In genomic region chr2:28810384-28811285, GRCh38 we compare ENCODE assay signal across 8 cellular contexts. TPM values are rescaled to one million over a fixed set of nuclear protein-coding genes. Genes with fewer than 3 reads are reported as not detected.
DNase-seq lines count a peak whose midpoint lies in the region; ATAC-seq and TF ChIP-seq lines count a peak whose summit lies in the region.

TSS of gene SPDYA (plus strand) at chr2:28810834. CDS start at chr2:28816015, 5,181 bp downstream.

- intact Hi-C loops in posterior vena cava (cut with DNase I) = no loop called here

- H3K9me3 ChIP-seq in cardiac muscle cell (ENCODE audit: low read depth) = no peaks in the 10 kb centered on the region

- H3K4me1 Mint-ChIP-seq in activated naive CD8-positive, alpha-beta T cell treated with anti-CD3 and anti-CD28 coated beads, Interleukin-2, amount 10 ng/mL, durations not matched to agents 7 days and 5 days = peaks cover 8% of the 10 kb centered on the region
- H3K4me1 Mint-ChIP-seq in type B pancreatic cell (ENCODE audit: unreplicated experiment) = no peaks in the 10 kb centered on the region

- peaks cover 3% of the 10 kb centered on the region for H3K36me3 ChIP-seq in cardiac muscle cell

- DNase-seq in AG20443 (ENCODE audit: low spot score) (peak; percentile 95), GM19240 (ENCODE audit: insufficient read length, low spot score) (peak; percentile 26), SKM-1 treated with dmso at 0.1 percent for 144 hours (lab: John Stamatoyannopoulos, UW; ENCODE audit: unreplicated experiment) (peak; percentile 82), cardiac muscle cell (ENCODE audit: low read depth in 1 of 2, low spot score in 1 of 2) (peak; percentile 69 to 81), posterior vena cava (ENCODE audit: low spot score) (peak; percentile 90), type B pancreatic cell (ENCODE audit: extremely low spot score, unreplicated experiment) (peak; percentile 86)
- DNase-seq in activated naive CD8-positive, alpha-beta T cell treated with anti-CD3 and anti-CD28 coated beads, Interleukin-2, amount 10 ng/mL, durations not matched to agents 7 days and 5 days = peak; percentile 91

- peak within 1 kb of the TSS; percentile 85 for H3K4me3 Mint-ChIP-seq in activated naive CD8-positive, alpha-beta T cell treated with anti-CD3 and anti-CD28 coated beads, Interleukin-2, amount 10 ng/mL, durations not matched to agents 7 days and 5 days
- peak within 1 kb of the TSS; percentile 80 for H3K4me3 Mint-ChIP-seq in type B pancreatic cell

- POLR2A ChIA-PET in activated naive CD8-positive, alpha-beta T cell treated with anti-CD3 and anti-CD28 coated beads, Interleukin-2, amount 10 ng/mL, durations not matched to agents 7 days and 5 days (lab: Charles Lee) = interaction anchor here (1.0 kb wide), 2 partner anchors 10 to 60 kb away, joined by 3 read pairs; partner anchors contain the start of gene TRMT61B

- peaks cover 10% of the 10 kb centered on the region for H3K36me3 Mint-ChIP-seq in activated naive CD8-positive, alpha-beta T cell treated with anti-CD3 and anti-CD28 coated beads, Interleukin-2, amount 10 ng/mL, durations not matched to agents 7 days and 5 days
- peaks cover 16% of the 10 kb centered on the region for H3K36me3 Mint-ChIP-seq in type B pancreatic cell

- no peaks in the 10 kb centered on the region for H3K9me3 Mint-ChIP-seq in activated naive CD8-positive, alpha-beta T cell treated with anti-CD3 and anti-CD28 coated beads, Interleukin-2, amount 10 ng/mL, durations not matched to agents 7 days and 5 days
- H3K9me3 Mint-ChIP-seq in type B pancreatic cell = no peaks in the 10 kb centered on the region

- H3K4me1 ChIP-seq in cardiac muscle cell (ENCODE audit: low read depth) = no peaks in the 10 kb centered on the region

- peaks cover 10% of the 10 kb centered on the region for H3K27me3 ChIP-seq in cardiac muscle cell

- peaks cover 9% of the 10 kb centered on the region for H3K27me3 Mint-ChIP-seq in activated naive CD8-positive, alpha-beta T cell treated with anti-CD3 and anti-CD28 coated beads, Interleukin-2, amount 10 ng/mL, durations not matched to agents 7 days and 5 days
- peaks cover 3% of the 10 kb centered on the region for H3K27me3 Mint-ChIP-seq in type B pancreatic cell

- no peak within 1 kb of the TSS for H3K27ac ChIP-seq in cardiac muscle cell

- peak within 1 kb of the TSS; percentile 33 for H3K4me3 ChIP-seq in cardiac muscle cell

- peak within 1 kb of the TSS; percentile 50 for H3K27ac Mint-ChIP-seq in activated naive CD8-positive, alpha-beta T cell treated with anti-CD3 and anti-CD28 coated beads, Interleukin-2, amount 10 ng/mL, durations not matched to agents 7 days and 5 days
- peak within 1 kb of the TSS; percentile 53 for H3K27ac Mint-ChIP-seq in type B pancreatic cell

- TF ChIP-seq CTCF in cardiac muscle cell (IDR thresholded peaks at IDR 0.05; ENCODE audit: low read depth, low read length) (no peak), type B pancreatic cell (conservative IDR thresholded peaks at IDR 0.05) (no peak)

- peak; percentile 60 for ATAC-seq in HG03457 (IDR thresholded peaks at IDR 0.05; ENCODE audit: unreplicated experiment)
- ATAC-seq in activated naive CD8-positive, alpha-beta T cell treated with anti-CD3 and anti-CD28 coated beads, Interleukin-2, amount 10 ng/mL, durations not matched to agents 7 days and 5 days (ENCODE audit: low read depth) = peak; percentile 95

RNA-seq across cellular contexts. Expression of gene SPDYA, which starts in this region (rescaled TPM):
- total RNA-seq in activated naive CD8-positive, alpha-beta T cell treated with anti-CD3 and anti-CD28 coated beads, Interleukin-2, amount 10 ng/mL, durations not matched to agents 7 days and 5 days = 1 to 10 TPM; 1.4 to 1.9 TPM
- total RNA-seq in cardiac muscle cell = 0.21 and 1.4 TPM in 2 replicates
- polyA plus RNA-seq in cardiac muscle cell = 1.3 and 2.1 TPM in 2 replicates
- 1 to 10 TPM in 1 of 2 donors, under 1 TPM in 1; 0.86 to 1.7 TPM for total RNA-seq in posterior vena cava
- 1.3 and 1.7 TPM in 2 replicates for total RNA-seq in type B pancreatic cell (ENCODE audit: low replicate concordance)

Comparison
In these comparisons a context has a peak if more than half of its experiments do, and no peak if none do; other contexts are left out.
1. DNase-seq: peak in every context shown above with its lines; median percentile 95 in AG20443; 91 in activated naive CD8-positive, alpha-beta T cell treated with anti-CD3 and anti-CD28 coated beads, Interleukin-2, amount 10 ng/mL, durations not matched to agents 7 days and 5 days; 90 in posterior vena cava; 86 in type B pancreatic cell; 82 in SKM-1 treated with dmso at 0.1 percent for 144 hours; 75 in cardiac muscle cell; 26 in GM19240.